In the genomic region with DNA sequence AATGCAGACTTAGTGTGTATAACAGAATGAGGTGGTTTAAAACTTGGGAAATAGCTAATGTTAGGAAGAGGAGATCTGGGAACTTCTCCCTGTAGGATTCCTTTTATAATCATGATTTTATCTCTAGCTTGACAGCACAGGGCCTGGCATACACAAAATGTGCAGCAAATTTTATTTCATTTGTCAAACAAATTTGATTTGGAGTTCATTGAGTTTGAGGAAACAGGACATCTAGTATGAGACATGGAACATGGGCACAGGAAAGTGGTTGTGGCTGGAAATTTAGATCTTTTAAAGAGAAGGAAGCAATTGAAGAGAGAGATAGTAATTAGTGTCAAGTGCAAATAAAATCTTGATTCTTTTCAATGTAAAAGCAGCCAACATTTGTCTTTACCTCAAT, we compare ENCODE assay signal across 18 cellular contexts. TPM values are rescaled to one million over a fixed set of nuclear protein-coding genes. Genes with fewer than 3 reads are reported as not detected.
DNase-seq lines count a peak whose midpoint lies in the region; ATAC-seq and TF ChIP-seq lines count a peak whose summit lies in the region.
"Had no signal": no experiment of that assay in that cellular context is flagged by ENCODE, and none has a peak within 500 bp of the region (broad histone marks: within the 10 kb centered on the region; RNA-seq: fewer than 3 reads in every experiment).

No MANE protein-coding gene starts in this region.

- peaks cover 2% of the 10 kb centered on the region for H3K27me3 Mint-ChIP-seq in GM23338 (ENCODE audit: insufficient read depth, low read depth, poor library complexity)
- no peaks in the 10 kb centered on the region for H3K27me3 Mint-ChIP-seq in mesothelial cell of epicardium (ENCODE audit: low read depth)
- H3K27me3 Mint-ChIP-seq: CD4-positive, CD25-positive, alpha-beta regulatory T cell had no signal

- H4K20me1 ChIP-seq in GM23338 (replicated peaks; ENCODE audit: insufficient read depth), result no peaks in the 10 kb centered on the region
- H4K20me1 ChIP-seq: BLaER1 had no signal

- 0 out of 2 replicates have a peak overlapping the region, but pooled peaks have one; percentile 39 for H2AFZ ChIP-seq in GM23338
- H2AFZ ChIP-seq: GM23248 had no signal

- no peaks in the 10 kb centered on the region for H3K9me2 ChIP-seq in GM23338 (ENCODE audit: insufficient read depth)

- no peaks in the 10 kb centered on the region for H3K79me2 ChIP-seq in GM23338 (replicated peaks; ENCODE audit: insufficient read depth)

- no peak overlapping the region for H3K27ac ChIP-seq in GM23338 (ENCODE audit: low read depth)
- H3K27ac ChIP-seq: BLaER1, C4-2B, GM23248 had no signal

- H3K27ac Mint-ChIP-seq in GM23338, result no peak overlapping the region
- H3K27ac Mint-ChIP-seq in mesothelial cell of epicardium, result no peak overlapping the region
- H3K27ac Mint-ChIP-seq: CD4-positive, CD25-positive, alpha-beta regulatory T cell; CD8-positive, alpha-beta T cell; H9 had no signal

- H3K36me3 Mint-ChIP-seq in GM23338 (ENCODE audit: low read depth) (peaks cover 3% of the 10 kb centered on the region; the same call in 2 of the 3 replicates), mesothelial cell of epicardium (peaks cover 4% of the 10 kb centered on the region)
- H3K36me3 Mint-ChIP-seq: CD4-positive, CD25-positive, alpha-beta regulatory T cell; CD8-positive, alpha-beta T cell had no signal

- peaks cover 14% of the 10 kb centered on the region for H3K4me1 ChIP-seq in BE2C
- H3K4me1 ChIP-seq in GM23338 (ENCODE audit: insufficient read depth), result no peaks in the 10 kb centered on the region
- H3K4me1 ChIP-seq: BLaER1, Caco-2 had no signal

- no peaks in the 10 kb centered on the region for H3K36me3 ChIP-seq in BE2C
- no peaks in the 10 kb centered on the region for H3K36me3 ChIP-seq in GM23338 (ENCODE audit: insufficient read depth)
- H3K36me3 ChIP-seq: BLaER1 had no signal

- H3K9me3 ChIP-seq in BE2C, result no peaks in the 10 kb centered on the region
- H3K9me3 ChIP-seq: BLaER1, Caco-2 had no signal

- no peaks in the 10 kb centered on the region for H3F3A ChIP-seq in GM23338 (replicated peaks; ENCODE audit: low read depth)

- no peak overlapping the region for H3K4me2 ChIP-seq in GM23338
- H3K4me2 ChIP-seq: BLaER1 had no signal

- no peak overlapping the region for H3K4me3 Mint-ChIP-seq in GM23338
- H3K4me3 Mint-ChIP-seq in mesothelial cell of epicardium, result no peak overlapping the region
- H3K4me3 Mint-ChIP-seq: CD4-positive, CD25-positive, alpha-beta regulatory T cell; CD8-positive, alpha-beta T cell; H9 had no signal

- no peaks in the 10 kb centered on the region for H3K27me3 ChIP-seq in BE2C
- H3K27me3 ChIP-seq in GM23338 (ENCODE audit: insufficient read depth), result no peaks in the 10 kb centered on the region
- H3K27me3 ChIP-seq: BLaER1 had no signal

- TF ChIP-seq CTCF in BE2C (IDR thresholded peaks at IDR 0.05; ENCODE audit: low read depth, low read length), result no peak
- TF ChIP-seq CTCF in GM23338 (conservative IDR thresholded peaks at IDR 0.05; ENCODE audit: low read depth in 2 of 2), result no peak
- no peak for TF ChIP-seq CTCF in mesothelial cell of epicardium (IDR thresholded peaks at IDR 0.05; ENCODE audit: unreplicated experiment)

- H3K4me3 ChIP-seq in BE2C (ENCODE audit: low read depth, low read length) (no peak overlapping the region), GM23338 (no peak overlapping the region)
- H3K4me3 ChIP-seq: BLaER1, GM23248 had no signal

- H3K9me3 Mint-ChIP-seq in GM23338 (peaks cover 6% of the 10 kb centered on the region; the same call in 2 of the 3 replicates), mesothelial cell of epicardium (peaks cover 3% of the 10 kb centered on the region)
- H3K9me3 Mint-ChIP-seq: CD8-positive, alpha-beta T cell had no signal

- H3K4me1 Mint-ChIP-seq in GM23338 (peaks cover 7% of the 10 kb centered on the region; the same call in 2 of the 3 replicates), mesothelial cell of epicardium (no peaks in the 10 kb centered on the region)
- H3K4me1 Mint-ChIP-seq: CD4-positive, CD25-positive, alpha-beta regulatory T cell; H9 had no signal

- no peak for ATAC-seq in GM23338
- ATAC-seq in SK-N-SH treated with all-trans-retinoic acid at 6 μM for 48 hours, result peak; percentile 35; the same call in 1 of the 3 replicates
- ATAC-seq in GM18517 (IDR thresholded peaks at IDR 0.05; ENCODE audit: unreplicated experiment), result no peak
- no peak for ATAC-seq in HG03460 (IDR thresholded peaks at IDR 0.05; ENCODE audit: unreplicated experiment)
- ATAC-seq: CD8-positive, alpha-beta T cell; HCT116 had no signal

- DNase-seq in BE2C (peak; percentile 43), GM23338 (ENCODE audit: low spot score) (no peak), NCI-H69 (lab: John Stamatoyannopoulos, UW) (peak; percentile 66), mesothelial cell of epicardium (ENCODE audit: low spot score in 2 of 2, unreplicated experiment in 2 of 2) (no peak)
- DNase-seq in NK-92 treated with Interleukin-12 subunit alpha and Interleukin-12 subunit beta, amount 100 ng/mL, for 24 hours (lab: John Stamatoyannopoulos, UW), result no peak
- DNase-seq: Caco-2; CD4-positive, CD25-positive, alpha-beta regulatory T cell; CD8-positive, alpha-beta T cell; DMS153; DND-41; GM23248; H9 had no signal

TF ChIP-seq in GM23338, 12 proteins besides CTCF, POLR2A, EP300 and RAD21 (continues in another document):
- no peak for TF ChIP-seq ZNF331 (CRISPR knock-in tag; IDR thresholded peaks at IDR 0.05; ENCODE audit: low read depth)
- no peak for TF ChIP-seq ZNF114 (CRISPR knock-in tag; IDR thresholded peaks at IDR 0.05)
- no peak for TF ChIP-seq CREB1 (CRISPR knock-in tag; IDR thresholded peaks at IDR 0.05; ENCODE audit: low read depth)
- TF ChIP-seq EZH2phosphoT487 (IDR thresholded peaks at IDR 0.05; ENCODE audit: unreplicated experiment), result no peak
- TF ChIP-seq, protein P1, sequence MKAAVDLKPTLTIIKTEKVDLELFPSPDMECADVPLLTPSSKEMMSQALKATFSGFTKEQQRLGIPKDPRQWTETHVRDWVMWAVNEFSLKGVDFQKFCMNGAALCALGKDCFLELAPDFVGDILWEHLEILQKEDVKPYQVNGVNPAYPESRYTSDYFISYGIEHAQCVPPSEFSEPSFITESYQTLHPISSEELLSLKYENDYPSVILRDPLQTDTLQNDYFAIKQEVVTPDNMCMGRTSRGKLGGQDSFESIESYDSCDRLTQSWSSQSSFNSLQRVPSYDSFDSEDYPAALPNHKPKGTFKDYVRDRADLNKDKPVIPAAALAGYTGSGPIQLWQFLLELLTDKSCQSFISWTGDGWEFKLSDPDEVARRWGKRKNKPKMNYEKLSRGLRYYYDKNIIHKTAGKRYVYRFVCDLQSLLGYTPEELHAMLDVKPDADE (IDR thresholded peaks at IDR 0.05), result no peak

TF ChIP-seq in SK-N-SH treated with all-trans-retinoic acid at 6 μM for 48 hours, 23 proteins besides CTCF, POLR2A, EP300 and RAD21 (continues in another document):
- no peak for TF ChIP-seq BACH2 (CRISPR knock-in tag; IDR thresholded peaks at IDR 0.05; ENCODE audit: borderline replicate concordance)
- no peak for TF ChIP-seq GLIS3 (CRISPR knock-in tag; IDR thresholded peaks at IDR 0.05)
- TF ChIP-seq, protein P2, sequence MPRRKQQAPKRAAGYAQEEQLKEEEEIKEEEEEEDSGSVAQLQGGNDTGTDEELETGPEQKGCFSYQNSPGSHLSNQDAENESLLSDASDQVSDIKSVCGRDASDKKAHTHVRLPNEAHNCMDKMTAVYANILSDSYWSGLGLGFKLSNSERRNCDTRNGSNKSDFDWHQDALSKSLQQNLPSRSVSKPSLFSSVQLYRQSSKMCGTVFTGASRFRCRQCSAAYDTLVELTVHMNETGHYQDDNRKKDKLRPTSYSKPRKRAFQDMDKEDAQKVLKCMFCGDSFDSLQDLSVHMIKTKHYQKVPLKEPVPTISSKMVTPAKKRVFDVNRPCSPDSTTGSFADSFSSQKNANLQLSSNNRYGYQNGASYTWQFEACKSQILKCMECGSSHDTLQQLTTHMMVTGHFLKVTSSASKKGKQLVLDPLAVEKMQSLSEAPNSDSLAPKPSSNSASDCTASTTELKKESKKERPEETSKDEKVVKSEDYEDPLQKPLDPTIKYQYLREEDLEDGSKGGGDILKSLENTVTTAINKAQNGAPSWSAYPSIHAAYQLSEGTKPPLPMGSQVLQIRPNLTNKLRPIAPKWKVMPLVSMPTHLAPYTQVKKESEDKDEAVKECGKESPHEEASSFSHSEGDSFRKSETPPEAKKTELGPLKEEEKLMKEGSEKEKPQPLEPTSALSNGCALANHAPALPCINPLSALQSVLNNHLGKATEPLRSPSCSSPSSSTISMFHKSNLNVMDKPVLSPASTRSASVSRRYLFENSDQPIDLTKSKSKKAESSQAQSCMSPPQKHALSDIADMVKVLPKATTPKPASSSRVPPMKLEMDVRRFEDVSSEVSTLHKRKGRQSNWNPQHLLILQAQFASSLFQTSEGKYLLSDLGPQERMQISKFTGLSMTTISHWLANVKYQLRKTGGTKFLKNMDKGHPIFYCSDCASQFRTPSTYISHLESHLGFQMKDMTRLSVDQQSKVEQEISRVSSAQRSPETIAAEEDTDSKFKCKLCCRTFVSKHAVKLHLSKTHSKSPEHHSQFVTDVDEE (CRISPR knock-in tag; IDR thresholded peaks at IDR 0.05), result 0 out of 2 replicates have a peak, but pooled peaks have one; percentile 27
- no peak for TF ChIP-seq OSR1 (CRISPR knock-in tag; IDR thresholded peaks at IDR 0.05)
- peak; percentile 88 for TF ChIP-seq ISL1 (CRISPR knock-in tag; IDR thresholded peaks at IDR 0.05)
- TF ChIP-seq ZC3H10 (CRISPR knock-in tag; IDR thresholded peaks at IDR 0.05), result peak; percentile 92
- TF ChIP-seq CSDC2 (CRISPR knock-in tag; IDR thresholded peaks at IDR 0.05), result no peak
- peak; percentile 78 for TF ChIP-seq ZNF70 (CRISPR knock-in tag; IDR thresholded peaks at IDR 0.05)
- TF ChIP-seq, protein P3, sequence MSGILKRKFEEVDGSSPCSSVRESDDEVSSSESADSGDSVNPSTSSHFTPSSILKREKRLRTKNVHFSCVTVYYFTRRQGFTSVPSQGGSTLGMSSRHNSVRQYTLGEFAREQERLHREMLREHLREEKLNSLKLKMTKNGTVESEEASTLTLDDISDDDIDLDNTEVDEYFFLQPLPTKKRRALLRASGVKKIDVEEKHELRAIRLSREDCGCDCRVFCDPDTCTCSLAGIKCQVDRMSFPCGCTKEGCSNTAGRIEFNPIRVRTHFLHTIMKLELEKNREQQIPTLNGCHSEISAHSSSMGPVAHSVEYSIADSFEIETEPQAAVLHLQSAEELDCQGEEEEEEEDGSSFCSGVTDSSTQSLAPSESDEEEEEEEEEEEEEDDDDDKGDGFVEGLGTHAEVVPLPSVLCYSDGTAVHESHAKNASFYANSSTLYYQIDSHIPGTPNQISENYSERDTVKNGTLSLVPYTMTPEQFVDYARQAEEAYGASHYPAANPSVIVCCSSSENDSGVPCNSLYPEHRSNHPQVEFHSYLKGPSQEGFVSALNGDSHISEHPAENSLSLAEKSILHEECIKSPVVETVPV (CRISPR knock-in tag; IDR thresholded peaks at IDR 0.05), result peak; percentile 24; the same call in 1 of the 2 replicates
- no peak for TF ChIP-seq ZNF8 (CRISPR knock-in tag; IDR thresholded peaks at IDR 0.05)

RNA-seq across cellular contexts. Expression of a gene that starts 28.4 kb away (rescaled TPM):
- polyA plus RNA-seq in BE2C (2012; ENCODE audit: insufficient read depth, insufficient read length, low read depth), result 4.6 TPM
- 10.0 and 12.0 TPM in 2 replicates for total RNA-seq in GM23338 (2014; rRNA removed; shearing (Covaris generic))
- 3.8 and 4.2 TPM in 2 replicates for polyA plus RNA-seq in GM23338 (2016; fragmentation: Nextera tagmentation; extraction: Ambion mirVana)
- 3.8 to 4.4 TPM (median 3.8 TPM) in 3 replicates for total RNA-seq in mesothelial cell of epicardium

Comparison
In these comparisons a context has a peak if more than half of its experiments do, and no peak if none do; other contexts are left out.
1. DNase-seq: peak in BE2C (single experiment) and NCI-H69 (single experiment); none in GM23338 (single experiment), mesothelial cell of epicardium (0 of 2) and NK-92 treated with Interleukin-12 subunit alpha and Interleukin-12 subunit beta, amount 100 ng/mL, for 24 hours (single experiment).